In the genomic region with DNA sequence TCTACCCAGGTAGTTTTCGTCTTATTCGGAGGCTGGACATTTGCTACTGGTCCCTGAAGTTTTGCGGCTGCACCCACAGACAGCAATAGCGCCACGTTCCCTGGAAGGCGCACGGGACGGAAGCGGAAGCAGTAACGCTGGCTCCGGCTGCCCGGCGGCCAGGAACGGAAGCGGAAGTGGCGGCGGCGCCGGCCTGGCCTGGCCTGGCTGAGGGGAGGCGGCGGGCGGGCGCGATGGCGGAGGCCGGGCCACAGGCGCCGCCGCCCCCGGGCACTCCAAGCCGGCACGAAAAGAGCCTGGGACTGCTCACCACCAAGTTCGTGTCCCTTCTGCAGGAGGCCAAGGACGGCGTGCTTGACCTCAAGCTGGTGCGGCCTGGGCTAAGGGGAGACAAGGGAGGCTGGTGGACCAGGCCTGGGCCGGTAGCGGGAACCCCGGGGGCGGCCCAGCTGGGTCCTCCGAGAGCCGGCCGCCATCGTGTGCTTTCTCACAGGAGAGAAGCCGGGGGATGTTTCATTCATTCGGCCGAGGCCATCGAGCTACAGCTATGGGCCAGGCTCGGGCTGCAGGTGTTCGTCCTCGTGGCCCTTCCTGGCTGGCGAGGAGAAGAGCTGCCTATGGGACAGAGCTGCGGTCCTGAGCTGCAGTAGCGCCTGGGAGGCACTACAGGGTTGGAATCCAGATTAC, we compare ENCODE assay signal across 8 cellular contexts. TPM values are rescaled to one million over a fixed set of nuclear protein-coding genes. Genes with fewer than 3 reads are reported as not detected.
DNase-seq lines count a peak whose midpoint lies in the region; ATAC-seq and TF ChIP-seq lines count a peak whose summit lies in the region.

A gene with protein sequence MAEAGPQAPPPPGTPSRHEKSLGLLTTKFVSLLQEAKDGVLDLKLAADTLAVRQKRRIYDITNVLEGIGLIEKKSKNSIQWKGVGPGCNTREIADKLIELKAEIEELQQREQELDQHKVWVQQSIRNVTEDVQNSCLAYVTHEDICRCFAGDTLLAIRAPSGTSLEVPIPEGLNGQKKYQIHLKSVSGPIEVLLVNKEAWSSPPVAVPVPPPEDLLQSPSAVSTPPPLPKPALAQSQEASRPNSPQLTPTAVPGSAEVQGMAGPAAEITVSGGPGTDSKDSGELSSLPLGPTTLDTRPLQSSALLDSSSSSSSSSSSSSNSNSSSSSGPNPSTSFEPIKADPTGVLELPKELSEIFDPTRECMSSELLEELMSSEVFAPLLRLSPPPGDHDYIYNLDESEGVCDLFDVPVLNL (plus strand): TSS at position 161 of the 687 bp plus-strand sequence. CDS start 73 bp downstream, at position 234.

- H3K27me3 ChIP-seq in esophagus (ENCODE audit: control insufficient read depth in 1 of 2, insufficient read depth in 2 of 2, low read length in 2 of 2) (no peaks in the 10 kb centered on the region), muscle layer of duodenum (ENCODE audit: low read depth, low read length) (no peaks in the 10 kb centered on the region)

- peak within 1 kb of the TSS; percentile 69 to 83 for H3K27ac ChIP-seq in esophagus (ENCODE audit: low read depth in 2 of 2, low read length in 1 of 2)
- peak within 1 kb of the TSS; percentile 88 for H3K27ac ChIP-seq in muscle layer of duodenum (ENCODE audit: low read length)

- no peaks in the 10 kb centered on the region for H3K27me3 Mint-ChIP-seq in activated T-cell treated with anti-CD3 and anti-CD28 coated beads, Interleukin-2, amount 50 U/mL, for 24 hours

- H3K36me3 ChIP-seq in esophagus (ENCODE audit: control insufficient read depth in 2 of 2, insufficient read depth in 2 of 2, low read length in 1 of 2) (peaks cover 0 to 31% of the 10 kb centered on the region in 2 donors), muscle layer of duodenum (ENCODE audit: control insufficient read depth in 1 of 2, insufficient read depth in 2 of 2, low read length in 2 of 2) (peaks cover 35% of the 10 kb centered on the region in 2 donors)

- H3K4me1 Mint-ChIP-seq in activated T-cell treated with anti-CD3 and anti-CD28 coated beads, Interleukin-2, amount 50 U/mL, for 24 hours (ENCODE audit: low read depth) = peaks cover 52% of the 10 kb centered on the region

- H3K4me3 ChIP-seq in esophagus (ENCODE audit: low read depth in 1 of 2, low read length in 2 of 2) = peak within 1 kb of the TSS; percentile 93 to 97
- H3K4me3 ChIP-seq in muscle layer of duodenum (ENCODE audit: low read depth in 1 of 2, low read length in 2 of 2) = peak within 1 kb of the TSS; percentile 94

- peak; percentile 85 for ATAC-seq in GM21447 (IDR thresholded peaks at IDR 0.05; ENCODE audit: unreplicated experiment)

- H3K4me1 ChIP-seq in esophagus (ENCODE audit: control insufficient read depth in 2 of 2, insufficient read depth in 2 of 2, low read length in 1 of 2) = peaks cover 8 to 15% of the 10 kb centered on the region in 2 donors
- peaks cover 15 to 26% of the 10 kb centered on the region in 2 donors for H3K4me1 ChIP-seq in muscle layer of duodenum (ENCODE audit: control insufficient read depth in 1 of 2, insufficient read depth in 2 of 2, low read length in 2 of 2)

- H3K9me3 ChIP-seq in esophagus (ENCODE audit: control insufficient read depth in 2 of 2, insufficient read depth in 1 of 2, low read depth in 1 of 2, low read length in 1 of 2) (no peaks in the 10 kb centered on the region), muscle layer of duodenum (ENCODE audit: control insufficient read depth in 1 of 2, low read length in 2 of 2) (no peaks in the 10 kb centered on the region)

- DNase-seq in DMS 273 treated with DMSO at 0.1 percent for 48 hours (lab: John Stamatoyannopoulos, UW) = peak; percentile 71
- DNase-seq in HuH-7.5 (ENCODE audit: low spot score) = peak; percentile 91
- DNase-seq in activated T-cell treated with anti-CD3 and anti-CD28 coated beads, Interleukin-2, amount 50 U/mL, for 24 hours = peak; percentile 92
- peak; percentile 79 for DNase-seq in stimulated activated CD8-positive, alpha-beta memory T cell treated with anti-CD3 and anti-CD28 coated beads, Interleukin-7, amount 100 ng/mL, for 24 hours (ENCODE audit: low read depth)

- 0% methylated on average over 40 to 54 of the region's 54 CpGs for WGBS in esophagus, 2 donors

- peak within 1 kb of the TSS; percentile 95 for H3K4me3 Mint-ChIP-seq in activated T-cell treated with anti-CD3 and anti-CD28 coated beads, Interleukin-2, amount 50 U/mL, for 24 hours

- no peaks in the 10 kb centered on the region for H3K9me3 Mint-ChIP-seq in activated T-cell treated with anti-CD3 and anti-CD28 coated beads, Interleukin-2, amount 50 U/mL, for 24 hours

- H3K36me3 Mint-ChIP-seq in activated T-cell treated with anti-CD3 and anti-CD28 coated beads, Interleukin-2, amount 50 U/mL, for 24 hours (ENCODE audit: low read depth) = peaks cover 49% of the 10 kb centered on the region

- H3K27ac Mint-ChIP-seq in activated T-cell treated with anti-CD3 and anti-CD28 coated beads, Interleukin-2, amount 50 U/mL, for 24 hours = peak within 1 kb of the TSS; percentile 94

TF ChIP-seq in PFSK-1, 5 proteins besides CTCF, POLR2A, EP300 and RAD21:
- TF ChIP-seq TAF1 (IDR thresholded peaks at IDR 0.05; ENCODE audit: borderline replicate concordance, insufficient read depth, low read length) (0 out of 2 replicates have a peak, but pooled peaks have one; percentile 54), FOXP2 (optimal IDR thresholded peaks at IDR 0.05; ENCODE audit: borderline replicate concordance, extremely low read depth, extremely low read length, insufficient read depth) (no peak), POLR2AphosphoS5 (IDR thresholded peaks at IDR 0.05; ENCODE audit: low read depth, low read length) (peak; percentile 49; the same call in 1 of the 2 replicates)
- TF ChIP-seq, protein P1, sequence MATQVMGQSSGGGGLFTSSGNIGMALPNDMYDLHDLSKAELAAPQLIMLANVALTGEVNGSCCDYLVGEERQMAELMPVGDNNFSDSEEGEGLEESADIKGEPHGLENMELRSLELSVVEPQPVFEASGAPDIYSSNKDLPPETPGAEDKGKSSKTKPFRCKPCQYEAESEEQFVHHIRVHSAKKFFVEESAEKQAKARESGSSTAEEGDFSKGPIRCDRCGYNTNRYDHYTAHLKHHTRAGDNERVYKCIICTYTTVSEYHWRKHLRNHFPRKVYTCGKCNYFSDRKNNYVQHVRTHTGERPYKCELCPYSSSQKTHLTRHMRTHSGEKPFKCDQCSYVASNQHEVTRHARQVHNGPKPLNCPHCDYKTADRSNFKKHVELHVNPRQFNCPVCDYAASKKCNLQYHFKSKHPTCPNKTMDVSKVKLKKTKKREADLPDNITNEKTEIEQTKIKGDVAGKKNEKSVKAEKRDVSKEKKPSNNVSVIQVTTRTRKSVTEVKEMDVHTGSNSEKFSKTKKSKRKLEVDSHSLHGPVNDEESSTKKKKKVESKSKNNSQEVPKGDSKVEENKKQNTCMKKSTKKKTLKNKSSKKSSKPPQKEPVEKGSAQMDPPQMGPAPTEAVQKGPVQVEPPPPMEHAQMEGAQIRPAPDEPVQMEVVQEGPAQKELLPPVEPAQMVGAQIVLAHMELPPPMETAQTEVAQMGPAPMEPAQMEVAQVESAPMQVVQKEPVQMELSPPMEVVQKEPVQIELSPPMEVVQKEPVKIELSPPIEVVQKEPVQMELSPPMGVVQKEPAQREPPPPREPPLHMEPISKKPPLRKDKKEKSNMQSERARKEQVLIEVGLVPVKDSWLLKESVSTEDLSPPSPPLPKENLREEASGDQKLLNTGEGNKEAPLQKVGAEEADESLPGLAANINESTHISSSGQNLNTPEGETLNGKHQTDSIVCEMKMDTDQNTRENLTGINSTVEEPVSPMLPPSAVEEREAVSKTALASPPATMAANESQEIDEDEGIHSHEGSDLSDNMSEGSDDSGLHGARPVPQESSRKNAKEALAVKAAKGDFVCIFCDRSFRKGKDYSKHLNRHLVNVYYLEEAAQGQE (IDR thresholded peaks at IDR 0.05; ENCODE audit: insufficient read depth in 1 of 2, low read depth in 2 of 2, low read length in 2 of 2) = no peak

RNA-seq across cellular contexts. Expression of the gene that starts here (rescaled TPM):
- 67.2 TPM for polyA plus RNA-seq in PFSK-1 (2012; ENCODE audit: insufficient read length, low read depth)
- 10 to 100 TPM; 49.1 to 53.0 TPM for polyA plus RNA-seq in esophagus

Comparison
In these comparisons a context has a peak if more than half of its experiments do, and no peak if none do; other contexts are left out.
1. Peak in every context shown above with its lines: DNase-seq, ATAC-seq, H3K4me3 ChIP-seq and H3K27ac ChIP-seq.